In the genomic region with DNA sequence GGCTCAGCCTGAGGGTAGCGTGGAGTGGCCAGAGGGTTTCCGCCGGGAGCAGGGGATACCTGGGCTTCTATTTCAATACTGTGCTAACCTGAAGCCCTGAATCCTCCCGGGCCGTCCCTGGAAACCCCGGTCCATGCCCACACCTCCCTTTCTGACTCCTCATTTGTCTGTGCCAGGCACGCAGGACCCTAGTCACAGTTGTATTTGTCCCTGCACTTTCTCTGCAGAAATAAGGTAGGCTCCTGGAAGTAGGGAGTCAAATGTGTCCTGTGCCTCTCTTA, we compare ENCODE assay signal across 1 cellular context.
TF ChIP-seq lines count a peak whose summit lies in the region.

No MANE protein-coding gene starts in this region.

TF ChIP-seq in GM23338, 12 proteins besides CTCF, POLR2A, EP300 and RAD21 (continued from another document):
- TF ChIP-seq, protein P1, sequence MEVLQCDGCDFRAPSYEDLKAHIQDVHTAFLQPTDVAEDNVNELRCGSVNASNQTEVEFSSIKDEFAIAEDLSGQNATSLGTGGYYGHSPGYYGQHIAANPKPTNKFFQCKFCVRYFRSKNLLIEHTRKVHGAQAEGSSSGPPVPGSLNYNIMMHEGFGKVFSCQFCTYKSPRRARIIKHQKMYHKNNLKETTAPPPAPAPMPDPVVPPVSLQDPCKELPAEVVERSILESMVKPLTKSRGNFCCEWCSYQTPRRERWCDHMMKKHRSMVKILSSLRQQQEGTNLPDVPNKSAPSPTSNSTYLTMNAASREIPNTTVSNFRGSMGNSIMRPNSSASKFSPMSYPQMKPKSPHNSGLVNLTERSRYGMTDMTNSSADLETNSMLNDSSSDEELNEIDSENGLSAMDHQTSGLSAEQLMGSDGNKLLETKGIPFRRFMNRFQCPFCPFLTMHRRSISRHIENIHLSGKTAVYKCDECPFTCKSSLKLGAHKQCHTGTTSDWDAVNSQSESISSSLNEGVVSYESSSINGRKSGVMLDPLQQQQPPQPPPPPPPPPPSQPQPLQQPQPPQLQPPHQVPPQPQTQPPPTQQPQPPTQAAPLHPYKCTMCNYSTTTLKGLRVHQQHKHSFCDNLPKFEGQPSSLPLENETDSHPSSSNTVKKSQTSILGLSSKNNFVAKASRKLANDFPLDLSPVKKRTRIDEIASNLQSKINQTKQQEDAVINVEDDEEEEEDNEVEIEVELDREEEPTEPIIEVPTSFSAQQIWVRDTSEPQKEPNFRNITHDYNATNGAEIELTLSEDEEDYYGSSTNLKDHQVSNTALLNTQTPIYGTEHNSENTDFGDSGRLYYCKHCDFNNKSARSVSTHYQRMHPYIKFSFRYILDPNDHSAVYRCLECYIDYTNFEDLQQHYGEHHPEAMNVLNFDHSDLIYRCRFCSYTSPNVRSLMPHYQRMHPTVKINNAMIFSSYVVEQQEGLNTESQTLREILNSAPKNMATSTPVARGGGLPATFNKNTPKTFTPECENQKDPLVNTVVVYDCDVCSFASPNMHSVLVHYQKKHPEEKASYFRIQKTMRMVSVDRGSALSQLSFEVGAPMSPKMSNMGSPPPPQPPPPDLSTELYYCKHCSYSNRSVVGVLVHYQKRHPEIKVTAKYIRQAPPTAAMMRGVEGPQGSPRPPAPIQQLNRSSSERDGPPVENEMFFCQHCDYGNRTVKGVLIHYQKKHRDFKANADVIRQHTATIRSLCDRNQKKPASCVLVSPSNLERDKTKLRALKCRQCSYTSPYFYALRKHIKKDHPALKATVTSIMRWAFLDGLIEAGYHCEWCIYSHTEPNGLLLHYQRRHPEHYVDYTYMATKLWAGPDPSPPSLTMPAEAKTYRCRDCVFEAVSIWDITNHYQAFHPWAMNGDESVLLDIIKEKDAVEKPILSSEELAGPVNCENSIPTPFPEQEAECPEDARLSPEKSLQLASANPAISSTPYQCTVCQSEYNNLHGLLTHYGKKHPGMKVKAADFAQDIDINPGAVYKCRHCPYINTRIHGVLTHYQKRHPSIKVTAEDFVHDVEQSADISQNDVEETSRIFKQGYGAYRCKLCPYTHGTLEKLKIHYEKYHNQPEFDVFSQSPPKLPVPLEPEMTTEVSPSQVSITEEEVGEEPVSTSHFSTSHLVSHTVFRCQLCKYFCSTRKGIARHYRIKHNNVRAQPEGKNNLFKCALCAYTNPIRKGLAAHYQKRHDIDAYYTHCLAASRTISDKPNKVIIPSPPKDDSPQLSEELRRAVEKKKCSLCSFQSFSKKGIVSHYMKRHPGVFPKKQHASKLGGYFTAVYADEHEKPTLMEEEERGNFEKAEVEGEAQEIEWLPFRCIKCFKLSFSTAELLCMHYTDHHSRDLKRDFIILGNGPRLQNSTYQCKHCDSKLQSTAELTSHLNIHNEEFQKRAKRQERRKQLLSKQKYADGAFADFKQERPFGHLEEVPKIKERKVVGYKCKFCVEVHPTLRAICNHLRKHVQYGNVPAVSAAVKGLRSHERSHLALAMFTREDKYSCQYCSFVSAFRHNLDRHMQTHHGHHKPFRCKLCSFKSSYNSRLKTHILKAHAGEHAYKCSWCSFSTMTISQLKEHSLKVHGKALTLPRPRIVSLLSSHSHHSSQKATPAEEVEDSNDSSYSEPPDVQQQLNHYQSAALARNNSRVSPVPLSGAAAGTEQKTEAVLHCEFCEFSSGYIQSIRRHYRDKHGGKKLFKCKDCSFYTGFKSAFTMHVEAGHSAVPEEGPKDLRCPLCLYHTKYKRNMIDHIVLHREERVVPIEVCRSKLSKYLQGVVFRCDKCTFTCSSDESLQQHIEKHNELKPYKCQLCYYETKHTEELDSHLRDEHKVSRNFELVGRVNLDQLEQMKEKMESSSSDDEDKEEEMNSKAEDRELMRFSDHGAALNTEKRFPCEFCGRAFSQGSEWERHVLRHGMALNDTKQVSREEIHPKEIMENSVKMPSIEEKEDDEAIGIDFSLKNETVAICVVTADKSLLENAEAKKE (CRISPR knock-in tag; IDR thresholded peaks at IDR 0.05), result no peak
- TF ChIP-seq, protein P2, sequence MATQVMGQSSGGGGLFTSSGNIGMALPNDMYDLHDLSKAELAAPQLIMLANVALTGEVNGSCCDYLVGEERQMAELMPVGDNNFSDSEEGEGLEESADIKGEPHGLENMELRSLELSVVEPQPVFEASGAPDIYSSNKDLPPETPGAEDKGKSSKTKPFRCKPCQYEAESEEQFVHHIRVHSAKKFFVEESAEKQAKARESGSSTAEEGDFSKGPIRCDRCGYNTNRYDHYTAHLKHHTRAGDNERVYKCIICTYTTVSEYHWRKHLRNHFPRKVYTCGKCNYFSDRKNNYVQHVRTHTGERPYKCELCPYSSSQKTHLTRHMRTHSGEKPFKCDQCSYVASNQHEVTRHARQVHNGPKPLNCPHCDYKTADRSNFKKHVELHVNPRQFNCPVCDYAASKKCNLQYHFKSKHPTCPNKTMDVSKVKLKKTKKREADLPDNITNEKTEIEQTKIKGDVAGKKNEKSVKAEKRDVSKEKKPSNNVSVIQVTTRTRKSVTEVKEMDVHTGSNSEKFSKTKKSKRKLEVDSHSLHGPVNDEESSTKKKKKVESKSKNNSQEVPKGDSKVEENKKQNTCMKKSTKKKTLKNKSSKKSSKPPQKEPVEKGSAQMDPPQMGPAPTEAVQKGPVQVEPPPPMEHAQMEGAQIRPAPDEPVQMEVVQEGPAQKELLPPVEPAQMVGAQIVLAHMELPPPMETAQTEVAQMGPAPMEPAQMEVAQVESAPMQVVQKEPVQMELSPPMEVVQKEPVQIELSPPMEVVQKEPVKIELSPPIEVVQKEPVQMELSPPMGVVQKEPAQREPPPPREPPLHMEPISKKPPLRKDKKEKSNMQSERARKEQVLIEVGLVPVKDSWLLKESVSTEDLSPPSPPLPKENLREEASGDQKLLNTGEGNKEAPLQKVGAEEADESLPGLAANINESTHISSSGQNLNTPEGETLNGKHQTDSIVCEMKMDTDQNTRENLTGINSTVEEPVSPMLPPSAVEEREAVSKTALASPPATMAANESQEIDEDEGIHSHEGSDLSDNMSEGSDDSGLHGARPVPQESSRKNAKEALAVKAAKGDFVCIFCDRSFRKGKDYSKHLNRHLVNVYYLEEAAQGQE (IDR thresholded peaks at IDR 0.05; ENCODE audit: unreplicated experiment), result no peak
- no peak for TF ChIP-seq EZH2phosphoT487 (IDR thresholded peaks at IDR 0.05; ENCODE audit: unreplicated experiment)
